In the genomic region with DNA sequence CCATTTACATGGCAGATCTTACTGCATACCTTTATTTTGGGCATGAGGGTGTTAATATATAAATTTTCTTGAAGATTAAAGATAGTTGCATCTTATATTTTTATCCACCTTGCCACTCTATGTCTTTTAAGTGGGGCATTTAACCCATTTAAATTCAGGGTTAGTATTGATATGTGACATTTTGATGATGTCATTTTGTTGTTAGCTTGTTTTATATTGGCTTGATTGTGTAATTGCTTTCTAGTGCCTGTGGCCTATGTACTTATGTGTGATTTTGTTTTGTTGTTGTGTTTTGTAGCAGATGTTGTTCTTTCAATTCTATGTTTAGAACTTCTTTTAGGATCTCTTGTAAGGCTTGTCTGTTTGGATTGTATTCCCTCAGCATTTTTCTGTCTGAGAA, we compare ENCODE assay signal across 11 cellular contexts.
"Had no signal": no experiment of that assay in that cellular context is flagged by ENCODE, and none has a peak within 500 bp of the region (broad histone marks: within the 10 kb centered on the region; RNA-seq: fewer than 3 reads in every experiment).

No MANE protein-coding gene starts in this region.

- H3K4me3 ChIP-seq: GM23248, GM23338, HAP-1 had no signal

- H3K9me3 ChIP-seq: HAP-1 had no signal

- H3K36me3 ChIP-seq: HAP-1 had no signal

- H3K4me1 ChIP-seq: HAP-1 had no signal

- H3K27ac ChIP-seq: GM23248 had no signal

- FAIRE-seq: H1, H54 had no signal

- DNase-seq: GM23248, GOT3, H7, H9, HCEC 1CT, HFFc6 had no signal

- H3K4me1 Mint-ChIP-seq: GM23338, H9 had no signal

- H2AFZ ChIP-seq: GM23248, GM23338 had no signal

- H3K27ac Mint-ChIP-seq: GM23338, H9, HFFc6 had no signal

- ATAC-seq: GM23338, HCT116 had no signal

- H3K9ac ChIP-seq: GM23248 had no signal

- H3K4me3 Mint-ChIP-seq: GM23338, H9, HFFc6 had no signal

- H3K9me3 Mint-ChIP-seq: GM23338 had no signal

- H3K4me2 ChIP-seq: GM23338 had no signal
